ENCODE assay signal across 8 cellular contexts in genomic region chr11:68271781-68272608, GRCh38. TPM values are rescaled to one million over a fixed set of nuclear protein-coding genes. Genes with fewer than 3 reads are reported as not detected.
DNase-seq lines count a peak whose midpoint lies in the region; ATAC-seq and TF ChIP-seq lines count a peak whose summit lies in the region.

TSS of gene C11orf24 (minus strand) at chr11:68271973. CDS start at chr11:68263767, 8,206 bp downstream.

- H3K36me3 ChIP-seq in BLaER1, result peaks cover 12% of the 10 kb centered on the region

- DNase-seq in NCI-H69 (lab: John Stamatoyannopoulos, UW) (peak; percentile 98), coronary artery (ENCODE audit: low spot score) (peak; percentile 96), left lobe of liver (ENCODE audit: low spot score) (peak; percentile 96)
- DNase-seq in activated CD4-positive, alpha-beta T cell treated with anti-CD3 and anti-CD28 coated beads, Interleukin-2, amount 10 ng/mL, durations not matched to agents 7 days and 5 days, result peak; percentile 93
- DNase-seq in stimulated activated CD4-positive, alpha-beta T cell treated with anti-CD3 and anti-CD28 coated beads, Interleukin-2, amount 100 ng/mL, for 24 hours, result peak; percentile 94 to 95

- H3K27me3 Mint-ChIP-seq in activated CD4-positive, alpha-beta T cell treated with anti-CD3 and anti-CD28 coated beads, Interleukin-2, amount 10 ng/mL, durations not matched to agents 7 days and 5 days, result no peaks in the 10 kb centered on the region

- H3K4me3 Mint-ChIP-seq in activated CD4-positive, alpha-beta T cell treated with anti-CD3 and anti-CD28 coated beads, Interleukin-2, amount 10 ng/mL, durations not matched to agents 7 days and 5 days, result peak within 1 kb of the TSS; percentile 91

- CTCF ChIA-PET in activated CD4-positive, alpha-beta T cell treated with anti-CD3 and anti-CD28 coated beads, Interleukin-2, amount 10 ng/mL, durations not matched to agents 7 days and 5 days (lab: Charles Lee), result interaction anchor here (0.8 to 5.7 kb wide), 4 partner anchors 11 to 26 kb away, joined by 3 to 40 read pairs (median 4); no protein-coding TSS in a partner anchor

- H3K27ac Mint-ChIP-seq in activated CD4-positive, alpha-beta T cell treated with anti-CD3 and anti-CD28 coated beads, Interleukin-2, amount 10 ng/mL, durations not matched to agents 7 days and 5 days, result peak within 1 kb of the TSS; percentile 99

- peak within 1 kb of the TSS; percentile 92 for H3K27ac ChIP-seq in BLaER1
- H3K27ac ChIP-seq in coronary artery, result peak within 1 kb of the TSS; percentile 85 to 86

- H3K27me3 ChIP-seq in BLaER1, result no peaks in the 10 kb centered on the region

- H3K9me3 ChIP-seq in BLaER1, result peaks cover 30% of the 10 kb centered on the region

- H3K9me3 Mint-ChIP-seq in activated CD4-positive, alpha-beta T cell treated with anti-CD3 and anti-CD28 coated beads, Interleukin-2, amount 10 ng/mL, durations not matched to agents 7 days and 5 days, result no peaks in the 10 kb centered on the region

- peaks cover 13% of the 10 kb centered on the region for H3K36me3 Mint-ChIP-seq in activated CD4-positive, alpha-beta T cell treated with anti-CD3 and anti-CD28 coated beads, Interleukin-2, amount 10 ng/mL, durations not matched to agents 7 days and 5 days (ENCODE audit: low read depth)

- H4K20me1 ChIP-seq in BLaER1, result no peaks in the 10 kb centered on the region

- H3K4me1 Mint-ChIP-seq in activated CD4-positive, alpha-beta T cell treated with anti-CD3 and anti-CD28 coated beads, Interleukin-2, amount 10 ng/mL, durations not matched to agents 7 days and 5 days, result peaks cover 38% of the 10 kb centered on the region

- peak within 1 kb of the TSS; percentile 79 for H3K4me3 ChIP-seq in BLaER1
- peak within 1 kb of the TSS; percentile 86 for H3K4me3 ChIP-seq in coronary artery

- ATAC-seq in GM19351 (IDR thresholded peaks at IDR 0.05; ENCODE audit: unreplicated experiment) (peak; percentile 53), HG03520 (IDR thresholded peaks at IDR 0.05; ENCODE audit: unreplicated experiment) (peak; percentile 70), left lobe of liver (peak; percentile 88)

- H3K9ac ChIP-seq in BLaER1, result peak within 1 kb of the TSS; percentile 83

- H3K4me2 ChIP-seq in BLaER1, result peak within 1 kb of the TSS; percentile 96

- H3K4me1 ChIP-seq in BLaER1, result peaks cover 64% of the 10 kb centered on the region

- POLR2A ChIA-PET in activated CD4-positive, alpha-beta T cell treated with anti-CD3 and anti-CD28 coated beads, Interleukin-2, amount 10 ng/mL, durations not matched to agents 7 days and 5 days (lab: Charles Lee), result no interaction called here

- no peak for TF ChIP-seq CTCF in coronary artery (IDR thresholded peaks at IDR 0.05)

RNA-seq across cellular contexts. Expression of gene C11orf24, which starts in this region (rescaled TPM):
- total RNA-seq in activated CD4-positive, alpha-beta T cell treated with anti-CD3 and anti-CD28 coated beads, Interleukin-2, amount 10 ng/mL, durations not matched to agents 7 days and 5 days, result 10 to 100 TPM; 20.0 to 25.2 TPM
- total RNA-seq in left lobe of liver, result 50.1 TPM

Comparison
In these comparisons a context has a peak if more than half of its experiments do, and no peak if none do; other contexts are left out.
1. Peak in every context shown above with its lines: DNase-seq, ATAC-seq, H3K4me3 ChIP-seq and H3K27ac ChIP-seq.